In the genomic region with DNA sequence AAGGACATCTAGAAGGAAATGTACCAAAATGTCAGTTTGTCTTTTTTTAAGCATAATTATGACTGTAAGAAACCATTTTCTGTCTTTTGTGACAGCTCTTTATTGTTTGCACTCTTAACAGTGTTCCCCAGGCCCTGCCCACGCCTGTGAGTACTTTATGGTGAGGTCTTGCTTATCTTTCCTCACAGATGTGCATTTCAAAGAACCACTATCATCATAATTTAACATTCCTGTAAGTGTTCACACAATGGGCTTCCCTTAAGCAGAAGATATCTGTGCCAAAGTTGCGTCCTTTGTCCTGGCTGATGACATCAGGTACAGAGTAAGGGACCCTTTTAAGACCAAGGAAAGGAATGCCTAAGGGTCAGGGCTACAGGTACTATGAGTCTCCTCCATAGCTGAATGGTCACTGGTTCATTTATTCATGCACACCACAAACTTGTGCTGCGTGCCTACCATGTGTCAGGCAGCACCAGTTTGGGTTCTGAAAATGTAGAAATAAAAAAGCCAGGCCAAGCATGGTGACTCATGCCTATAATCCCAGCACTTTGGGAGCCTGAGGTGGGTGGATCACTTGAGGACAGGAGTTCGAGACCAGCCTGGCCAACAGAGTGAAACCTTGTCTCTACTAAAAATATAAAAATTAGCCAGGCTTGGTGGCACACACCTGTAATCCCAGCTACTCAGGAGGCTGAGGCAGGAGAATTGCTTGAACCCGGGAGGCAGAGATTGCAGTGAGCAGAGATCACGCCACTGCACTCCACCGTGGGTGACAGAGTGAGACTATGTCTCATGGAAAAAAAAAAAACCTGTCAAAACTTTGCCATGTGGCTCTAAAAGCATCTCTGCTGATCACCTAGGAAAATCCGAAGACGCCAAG, we compare ENCODE assay signal across 1 cellular context.
TF ChIP-seq lines count a peak whose summit lies in the region.

No MANE protein-coding gene starts in this region.

TF ChIP-seq in K562, 482 proteins besides CTCF, POLR2A, EP300 and RAD21 (continued from another document and continues in another):
- TF ChIP-seq RBM25 (IDR thresholded peaks at IDR 0.05; ENCODE audit: low read depth, low read length, severe bottlenecking): no peak
- no peak for TF ChIP-seq TSC22D4 (tag; IDR thresholded peaks at IDR 0.05)
- TF ChIP-seq SMAD4 (CRISPR knock-in tag; conservative IDR thresholded peaks at IDR 0.05): peak; percentile 81
- TF ChIP-seq NR1H2 (CRISPR knock-in tag; IDR thresholded peaks at IDR 0.05): no peak
- TF ChIP-seq, protein P1, sequence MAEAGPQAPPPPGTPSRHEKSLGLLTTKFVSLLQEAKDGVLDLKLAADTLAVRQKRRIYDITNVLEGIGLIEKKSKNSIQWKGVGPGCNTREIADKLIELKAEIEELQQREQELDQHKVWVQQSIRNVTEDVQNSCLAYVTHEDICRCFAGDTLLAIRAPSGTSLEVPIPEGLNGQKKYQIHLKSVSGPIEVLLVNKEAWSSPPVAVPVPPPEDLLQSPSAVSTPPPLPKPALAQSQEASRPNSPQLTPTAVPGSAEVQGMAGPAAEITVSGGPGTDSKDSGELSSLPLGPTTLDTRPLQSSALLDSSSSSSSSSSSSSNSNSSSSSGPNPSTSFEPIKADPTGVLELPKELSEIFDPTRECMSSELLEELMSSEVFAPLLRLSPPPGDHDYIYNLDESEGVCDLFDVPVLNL (CRISPR knock-in tag; IDR thresholded peaks at IDR 0.05; ENCODE audit: low read depth): no peak
- TF ChIP-seq ADNP (tag; IDR thresholded peaks at IDR 0.05): peak; percentile 94
- peak; percentile 100 for TF ChIP-seq SOX6 (IDR thresholded peaks at IDR 0.05)
- no peak for TF ChIP-seq GTF2E2 (tag; IDR thresholded peaks at IDR 0.05)
- TF ChIP-seq, protein P2, sequence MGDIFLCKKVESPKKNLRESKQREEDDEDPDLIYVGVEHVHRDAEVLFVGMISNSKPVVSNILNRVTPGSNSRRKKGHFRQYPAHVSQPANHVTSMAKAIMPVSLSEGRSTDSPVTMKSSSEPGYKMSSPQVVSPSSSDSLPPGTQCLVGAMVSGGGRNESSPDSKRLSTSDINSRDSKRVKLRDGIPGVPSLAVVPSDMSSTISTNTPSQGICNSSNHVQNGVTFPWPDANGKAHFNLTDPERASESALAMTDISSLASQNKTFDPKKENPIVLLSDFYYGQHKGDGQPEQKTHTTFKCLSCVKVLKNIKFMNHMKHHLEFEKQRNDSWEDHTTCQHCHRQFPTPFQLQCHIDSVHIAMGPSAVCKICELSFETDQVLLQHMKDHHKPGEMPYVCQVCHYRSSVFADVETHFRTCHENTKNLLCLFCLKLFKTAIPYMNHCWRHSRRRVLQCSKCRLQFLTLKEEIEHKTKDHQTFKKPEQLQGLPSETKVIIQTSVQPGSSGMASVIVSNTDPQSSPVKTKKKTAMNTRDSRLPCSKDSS (IDR thresholded peaks at IDR 0.05; ENCODE audit: low read depth, partially characterized antibody): no peak
- TF ChIP-seq LCOR (CRISPR knock-in tag; IDR thresholded peaks at IDR 0.05): 0 out of 2 replicates have a peak, but pooled peaks have one; percentile 37
- no peak for TF ChIP-seq ZNF764 (CRISPR knock-in tag; IDR thresholded peaks at IDR 0.05; ENCODE audit: low read depth)
- TF ChIP-seq GTF2A2 (tag; IDR thresholded peaks at IDR 0.05): no peak
- peak; percentile 90 for TF ChIP-seq NEUROD1 (IDR thresholded peaks at IDR 0.05; ENCODE audit: borderline replicate concordance, low read depth, low read length, partially characterized antibody)
- TF ChIP-seq NCOR1 (IDR thresholded peaks at IDR 0.05): peak; percentile 97
- TF ChIP-seq SREBF1 (IDR thresholded peaks at IDR 0.05; ENCODE audit: borderline replicate concordance, low read depth, low read length): no peak
- TF ChIP-seq DACH1 (IDR thresholded peaks at IDR 0.05; ENCODE audit: partially characterized antibody): peak; percentile 15
- no peak for TF ChIP-seq PCBP2 (IDR thresholded peaks at IDR 0.05; ENCODE audit: low read depth, low read length, poor library complexity, severe bottlenecking)
- 0 out of 2 replicates have a peak, but pooled peaks have one; percentile 12 for TF ChIP-seq TRIM28 (IDR thresholded peaks at IDR 0.05)
- TF ChIP-seq MYC (IDR thresholded peaks at IDR 0.05; ENCODE audit: low read depth, low read length): peak; percentile 64
- no peak for TF ChIP-seq MYC (CRISPR knock-in tag; IDR thresholded peaks at IDR 0.05; ENCODE audit: borderline replicate concordance, low read depth)
- TF ChIP-seq SAFB2 (IDR thresholded peaks at IDR 0.05; ENCODE audit: borderline replicate concordance, low read depth, low read length, severe bottlenecking): no peak
- TF ChIP-seq, protein P3, sequence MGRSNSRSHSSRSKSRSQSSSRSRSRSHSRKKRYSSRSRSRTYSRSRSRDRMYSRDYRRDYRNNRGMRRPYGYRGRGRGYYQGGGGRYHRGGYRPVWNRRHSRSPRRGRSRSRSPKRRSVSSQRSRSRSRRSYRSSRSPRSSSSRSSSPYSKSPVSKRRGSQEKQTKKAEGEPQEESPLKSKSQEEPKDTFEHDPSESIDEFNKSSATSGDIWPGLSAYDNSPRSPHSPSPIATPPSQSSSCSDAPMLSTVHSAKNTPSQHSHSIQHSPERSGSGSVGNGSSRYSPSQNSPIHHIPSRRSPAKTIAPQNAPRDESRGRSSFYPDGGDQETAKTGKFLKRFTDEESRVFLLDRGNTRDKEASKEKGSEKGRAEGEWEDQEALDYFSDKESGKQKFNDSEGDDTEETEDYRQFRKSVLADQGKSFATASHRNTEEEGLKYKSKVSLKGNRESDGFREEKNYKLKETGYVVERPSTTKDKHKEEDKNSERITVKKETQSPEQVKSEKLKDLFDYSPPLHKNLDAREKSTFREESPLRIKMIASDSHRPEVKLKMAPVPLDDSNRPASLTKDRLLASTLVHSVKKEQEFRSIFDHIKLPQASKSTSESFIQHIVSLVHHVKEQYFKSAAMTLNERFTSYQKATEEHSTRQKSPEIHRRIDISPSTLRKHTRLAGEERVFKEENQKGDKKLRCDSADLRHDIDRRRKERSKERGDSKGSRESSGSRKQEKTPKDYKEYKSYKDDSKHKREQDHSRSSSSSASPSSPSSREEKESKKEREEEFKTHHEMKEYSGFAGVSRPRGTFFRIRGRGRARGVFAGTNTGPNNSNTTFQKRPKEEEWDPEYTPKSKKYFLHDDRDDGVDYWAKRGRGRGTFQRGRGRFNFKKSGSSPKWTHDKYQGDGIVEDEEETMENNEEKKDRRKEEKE (IDR thresholded peaks at IDR 0.05; ENCODE audit: borderline replicate concordance in 1 of 2, control insufficient read depth in 1 of 2, low read depth in 2 of 2, low read length in 1 of 2): peak in 1 of 2 experiments; percentile 77; a peak in 1 of 4 replicates
- no peak for TF ChIP-seq EWSR1 (IDR thresholded peaks at IDR 0.05; ENCODE audit: borderline replicate concordance, low read depth, partially characterized antibody)
- TF ChIP-seq YY1 (IDR thresholded peaks at IDR 0.05; ENCODE audit: borderline replicate concordance in 1 of 3, control insufficient read depth in 1 of 3, extremely low read depth in 1 of 3, insufficient read depth in 3 of 3, insufficient read length in 1 of 3, insufficient replicate concordance in 2 of 3, low read depth in 1 of 3, low read length in 2 of 3): peak in 1 of 3 experiments; percentile 36
- TF ChIP-seq ZKSCAN8 (CRISPR knock-in tag; IDR thresholded peaks at IDR 0.05): peak; percentile 86
- no peak for TF ChIP-seq CHD1 (IDR thresholded peaks at IDR 0.05; ENCODE audit: low read length)
- TF ChIP-seq ZNF324 (CRISPR knock-in tag; IDR thresholded peaks at IDR 0.05): no peak
- no peak for TF ChIP-seq SIN3A (IDR thresholded peaks at IDR 0.05; ENCODE audit: borderline replicate concordance in 2 of 2, control insufficient read depth in 1 of 2, low read depth in 2 of 2, low read length in 2 of 2)
- TF ChIP-seq, protein P4, sequence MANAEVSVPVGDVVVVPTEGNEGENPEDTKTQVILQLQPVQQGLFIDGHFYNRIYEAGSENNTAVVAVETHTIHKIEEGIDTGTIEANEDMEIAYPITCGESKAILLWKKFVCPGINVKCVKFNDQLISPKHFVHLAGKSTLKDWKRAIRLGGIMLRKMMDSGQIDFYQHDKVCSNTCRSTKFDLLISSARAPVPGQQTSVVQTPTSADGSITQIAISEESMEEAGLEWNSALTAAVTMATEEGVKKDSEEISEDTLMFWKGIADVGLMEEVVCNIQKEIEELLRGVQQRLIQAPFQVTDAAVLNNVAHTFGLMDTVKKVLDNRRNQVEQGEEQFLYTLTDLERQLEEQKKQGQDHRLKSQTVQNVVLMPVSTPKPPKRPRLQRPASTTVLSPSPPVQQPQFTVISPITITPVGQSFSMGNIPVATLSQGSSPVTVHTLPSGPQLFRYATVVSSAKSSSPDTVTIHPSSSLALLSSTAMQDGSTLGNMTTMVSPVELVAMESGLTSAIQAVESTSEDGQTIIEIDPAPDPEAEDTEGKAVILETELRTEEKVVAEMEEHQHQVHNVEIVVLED (CRISPR knock-in tag; IDR thresholded peaks at IDR 0.05): no peak
- peak; percentile 69; the same call in 1 of the 2 replicates for TF ChIP-seq PYGO2 (tag; IDR thresholded peaks at IDR 0.05)
- TF ChIP-seq TBP (optimal IDR thresholded peaks at IDR 0.05; ENCODE audit: low read depth, low read length): peak; percentile 52
- no peak for TF ChIP-seq KLF13 (tag; IDR thresholded peaks at IDR 0.05; ENCODE audit: borderline replicate concordance, low read depth)
- no peak for TF ChIP-seq HSF4 (CRISPR knock-in tag; IDR thresholded peaks at IDR 0.05; ENCODE audit: borderline replicate concordance)
- no peak for TF ChIP-seq ZKSCAN1 (IDR thresholded peaks at IDR 0.05; ENCODE audit: low read depth, low read length)
- TF ChIP-seq HNRNPL (IDR thresholded peaks at IDR 0.05; ENCODE audit: low read depth, low read length): no peak
- TF ChIP-seq ZNF12 (CRISPR knock-in tag; IDR thresholded peaks at IDR 0.05): no peak
- no peak for TF ChIP-seq FOXP1 (CRISPR knock-in tag; IDR thresholded peaks at IDR 0.05)
- no peak for TF ChIP-seq NR4A1 (CRISPR knock-in tag; IDR thresholded peaks at IDR 0.05)
- peak; percentile 53; the same call in 1 of the 2 replicates for TF ChIP-seq NR4A1 (tag; IDR thresholded peaks at IDR 0.05)
- TF ChIP-seq, protein P5, sequence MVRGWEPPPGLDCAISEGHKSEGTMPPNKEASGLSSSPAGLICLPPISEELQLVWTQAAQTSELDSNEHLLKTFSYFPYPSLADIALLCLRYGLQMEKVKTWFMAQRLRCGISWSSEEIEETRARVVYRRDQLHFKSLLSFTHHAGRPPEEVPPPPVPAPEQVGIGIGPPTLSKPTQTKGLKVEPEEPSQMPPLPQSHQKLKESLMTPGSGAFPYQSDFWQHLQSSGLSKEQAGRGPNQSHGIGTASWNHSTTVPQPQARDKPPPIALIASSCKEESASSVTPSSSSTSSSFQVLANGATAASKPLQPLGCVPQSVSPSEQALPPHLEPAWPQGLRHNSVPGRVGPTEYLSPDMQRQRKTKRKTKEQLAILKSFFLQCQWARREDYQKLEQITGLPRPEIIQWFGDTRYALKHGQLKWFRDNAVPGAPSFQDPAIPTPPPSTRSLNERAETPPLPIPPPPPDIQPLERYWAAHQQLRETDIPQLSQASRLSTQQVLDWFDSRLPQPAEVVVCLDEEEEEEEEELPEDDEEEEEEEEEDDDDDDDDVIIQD (CRISPR knock-in tag; IDR thresholded peaks at IDR 0.05): no peak
- no peak for TF ChIP-seq SUPT5H (IDR thresholded peaks at IDR 0.05)
- TF ChIP-seq, protein P6, sequence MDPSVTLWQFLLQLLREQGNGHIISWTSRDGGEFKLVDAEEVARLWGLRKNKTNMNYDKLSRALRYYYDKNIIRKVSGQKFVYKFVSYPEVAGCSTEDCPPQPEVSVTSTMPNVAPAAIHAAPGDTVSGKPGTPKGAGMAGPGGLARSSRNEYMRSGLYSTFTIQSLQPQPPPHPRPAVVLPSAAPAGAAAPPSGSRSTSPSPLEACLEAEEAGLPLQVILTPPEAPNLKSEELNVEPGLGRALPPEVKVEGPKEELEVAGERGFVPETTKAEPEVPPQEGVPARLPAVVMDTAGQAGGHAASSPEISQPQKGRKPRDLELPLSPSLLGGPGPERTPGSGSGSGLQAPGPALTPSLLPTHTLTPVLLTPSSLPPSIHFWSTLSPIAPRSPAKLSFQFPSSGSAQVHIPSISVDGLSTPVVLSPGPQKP (CRISPR knock-in tag; IDR thresholded peaks at IDR 0.05): no peak
- TF ChIP-seq NFXL1 (CRISPR knock-in tag; IDR thresholded peaks at IDR 0.05): no peak
- TF ChIP-seq GTF2F1 (IDR thresholded peaks at IDR 0.05; ENCODE audit: low read depth, low read length): no peak
- no peak; a peak in 1 of 4 replicates for TF ChIP-seq SRF (CRISPR knock-in tag; IDR thresholded peaks at IDR 0.05)
- TF ChIP-seq JUND (IDR thresholded peaks at IDR 0.05; ENCODE audit: borderline replicate concordance, low read depth, low read length): peak; percentile 83
- peak; percentile 93; the same call in 2 of the 3 replicates for TF ChIP-seq JUND (tag; IDR thresholded peaks at IDR 0.05; ENCODE audit: borderline replicate concordance, low read depth, low read length)
- TF ChIP-seq ATF1 (CRISPR knock-in tag; IDR thresholded peaks at IDR 0.05): no peak
- peak; percentile 92 for TF ChIP-seq ATF1 (tag; IDR thresholded peaks at IDR 0.05)
- peak; percentile 76 for TF ChIP-seq NFRKB (IDR thresholded peaks at IDR 0.05; ENCODE audit: low read depth)
- peak; percentile 77 for TF ChIP-seq SMAD1 (IDR thresholded peaks at IDR 0.05; ENCODE audit: low read depth, low read length, partially characterized antibody)
- no peak for TF ChIP-seq RBM14 (IDR thresholded peaks at IDR 0.05; ENCODE audit: borderline replicate concordance, insufficient read depth, low read depth, low read length)
- TF ChIP-seq ZNF143 (CRISPR knock-in tag; IDR thresholded peaks at IDR 0.05): no peak
- no peak for TF ChIP-seq CBX3 (IDR thresholded peaks at IDR 0.05; ENCODE audit: borderline replicate concordance in 1 of 2, low read length in 2 of 2)
- no peak for TF ChIP-seq SAFB (IDR thresholded peaks at IDR 0.05; ENCODE audit: borderline replicate concordance, low read depth, low read length)
- no peak for TF ChIP-seq SREBF2 (CRISPR knock-in tag; IDR thresholded peaks at IDR 0.05)
- TF ChIP-seq, protein P7, sequence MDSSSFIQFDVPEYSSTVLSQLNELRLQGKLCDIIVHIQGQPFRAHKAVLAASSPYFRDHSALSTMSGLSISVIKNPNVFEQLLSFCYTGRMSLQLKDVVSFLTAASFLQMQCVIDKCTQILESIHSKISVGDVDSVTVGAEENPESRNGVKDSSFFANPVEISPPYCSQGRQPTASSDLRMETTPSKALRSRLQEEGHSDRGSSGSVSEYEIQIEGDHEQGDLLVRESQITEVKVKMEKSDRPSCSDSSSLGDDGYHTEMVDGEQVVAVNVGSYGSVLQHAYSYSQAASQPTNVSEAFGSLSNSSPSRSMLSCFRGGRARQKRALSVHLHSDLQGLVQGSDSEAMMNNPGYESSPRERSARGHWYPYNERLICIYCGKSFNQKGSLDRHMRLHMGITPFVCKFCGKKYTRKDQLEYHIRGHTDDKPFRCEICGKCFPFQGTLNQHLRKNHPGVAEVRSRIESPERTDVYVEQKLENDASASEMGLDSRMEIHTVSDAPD (CRISPR knock-in tag; IDR thresholded peaks at IDR 0.05): no peak
- TF ChIP-seq, protein P8, sequence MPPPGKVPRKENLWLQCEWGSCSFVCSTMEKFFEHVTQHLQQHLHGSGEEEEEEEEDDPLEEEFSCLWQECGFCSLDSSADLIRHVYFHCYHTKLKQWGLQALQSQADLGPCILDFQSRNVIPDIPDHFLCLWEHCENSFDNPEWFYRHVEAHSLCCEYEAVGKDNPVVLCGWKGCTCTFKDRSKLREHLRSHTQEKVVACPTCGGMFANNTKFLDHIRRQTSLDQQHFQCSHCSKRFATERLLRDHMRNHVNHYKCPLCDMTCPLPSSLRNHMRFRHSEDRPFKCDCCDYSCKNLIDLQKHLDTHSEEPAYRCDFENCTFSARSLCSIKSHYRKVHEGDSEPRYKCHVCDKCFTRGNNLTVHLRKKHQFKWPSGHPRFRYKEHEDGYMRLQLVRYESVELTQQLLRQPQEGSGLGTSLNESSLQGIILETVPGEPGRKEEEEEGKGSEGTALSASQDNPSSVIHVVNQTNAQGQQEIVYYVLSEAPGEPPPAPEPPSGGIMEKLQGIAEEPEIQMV (tag; conservative IDR thresholded peaks at IDR 0.05; ENCODE audit: low read depth): no peak
- no peak for TF ChIP-seq NCOA4 (IDR thresholded peaks at IDR 0.05; ENCODE audit: partially characterized antibody)
